In genomic region chr1:1779691-1780597, GRCh38 we compare ENCODE assay signal across 7 cellular contexts. TPM values are rescaled to one million over a fixed set of nuclear protein-coding genes. Genes with fewer than 3 reads are reported as not detected.
DNase-seq lines count a peak whose midpoint lies in the region; ATAC-seq and TF ChIP-seq lines count a peak whose summit lies in the region.

No MANE protein-coding gene starts in this region.

- POLR2A ChIA-PET in activated naive CD8-positive, alpha-beta T cell treated with anti-CD3 and anti-CD28 coated beads, Interleukin-2, amount 10 ng/mL, durations not matched to agents 7 days and 5 days (lab: Charles Lee), result interaction anchor here (0.7 to 4.0 kb wide), 7 partner anchors 11 to 150 kb away, joined by 3 to 38 read pairs (median 3); no protein-coding TSS in a partner anchor

- peak overlapping the region; percentile 73 for H3K27ac ChIP-seq in RWPE2 (ENCODE audit: poor library complexity, severe bottlenecking)

- no peaks in the 10 kb centered on the region for H3K9me3 Mint-ChIP-seq in activated naive CD8-positive, alpha-beta T cell treated with anti-CD3 and anti-CD28 coated beads, Interleukin-2, amount 10 ng/mL, durations not matched to agents 7 days and 5 days

- no peaks in the 10 kb centered on the region for H3K9me3 ChIP-seq in RWPE2 (ENCODE audit: severe bottlenecking)

- H3K4me1 Mint-ChIP-seq in activated naive CD8-positive, alpha-beta T cell treated with anti-CD3 and anti-CD28 coated beads, Interleukin-2, amount 10 ng/mL, durations not matched to agents 7 days and 5 days, result peaks cover 55% of the 10 kb centered on the region

- H3K27me3 Mint-ChIP-seq in activated naive CD8-positive, alpha-beta T cell treated with anti-CD3 and anti-CD28 coated beads, Interleukin-2, amount 10 ng/mL, durations not matched to agents 7 days and 5 days, result no peaks in the 10 kb centered on the region

- H3K4me1 ChIP-seq in RWPE2 (ENCODE audit: insufficient read depth, poor library complexity, severe bottlenecking), result peaks cover 24% of the 10 kb centered on the region

- ATAC-seq in GM18858 (IDR thresholded peaks at IDR 0.05; ENCODE audit: unreplicated experiment) (peak; percentile 27), HG02938 (IDR thresholded peaks at IDR 0.05; ENCODE audit: unreplicated experiment) (peak; percentile 35), RWPE2 (ENCODE audit: low read depth) (no peak; the same call in 2 of the 3 replicates)
- ATAC-seq in activated naive CD8-positive, alpha-beta T cell treated with anti-CD3 and anti-CD28 coated beads, Interleukin-2, amount 10 ng/mL, durations not matched to agents 7 days and 5 days (ENCODE audit: low read depth), result peak; percentile 48

- peaks cover 2% of the 10 kb centered on the region; the same call in 1 of the 2 replicates for H3K36me3 ChIP-seq in RWPE2 (ENCODE audit: low read depth)

- no peak overlapping the region for H3K4me3 ChIP-seq in RWPE2 (ENCODE audit: severe bottlenecking)
- H3K4me3 ChIP-seq in iPS-11a (ENCODE audit: low read depth, low read length), result peak overlapping the region; percentile 85

- H3K36me3 Mint-ChIP-seq in activated naive CD8-positive, alpha-beta T cell treated with anti-CD3 and anti-CD28 coated beads, Interleukin-2, amount 10 ng/mL, durations not matched to agents 7 days and 5 days, result peaks cover 6% of the 10 kb centered on the region

- no peak for TF ChIP-seq CTCF in RWPE2 (IDR thresholded peaks at IDR 0.05; ENCODE audit: poor library complexity, severe bottlenecking)

- H3K4me3 Mint-ChIP-seq in activated naive CD8-positive, alpha-beta T cell treated with anti-CD3 and anti-CD28 coated beads, Interleukin-2, amount 10 ng/mL, durations not matched to agents 7 days and 5 days, result peak overlapping the region; percentile 87

- no peak for DNase-seq in RWPE2 (ENCODE audit: low spot score)
- DNase-seq in activated naive CD8-positive, alpha-beta T cell treated with anti-CD3 and anti-CD28 coated beads, Interleukin-2, amount 10 ng/mL, durations not matched to agents 7 days and 5 days, result peak; percentile 75
- DNase-seq in stimulated activated CD8-positive, alpha-beta memory T cell treated with anti-CD3 and anti-CD28 coated beads, Interleukin-12 subunit alpha, Interleukin-12 subunit beta, amount 100 ng/mL, for 1 hour (ENCODE audit: low read depth), result peak; percentile 38
- DNase-seq in DMS79 (lab: John Stamatoyannopoulos, UW), result no peak

- H3K27ac Mint-ChIP-seq in activated naive CD8-positive, alpha-beta T cell treated with anti-CD3 and anti-CD28 coated beads, Interleukin-2, amount 10 ng/mL, durations not matched to agents 7 days and 5 days, result peak overlapping the region; percentile 96

- H3K27me3 ChIP-seq in RWPE2 (ENCODE audit: insufficient read depth, poor library complexity, severe bottlenecking), result no peaks in the 10 kb centered on the region

RNA-seq across cellular contexts. Expression of gene NADK, which starts 1.7 kb away (rescaled TPM):
- 10 to 100 TPM; 69.7 to 74.3 TPM for total RNA-seq in activated naive CD8-positive, alpha-beta T cell treated with anti-CD3 and anti-CD28 coated beads, Interleukin-2, amount 10 ng/mL, durations not matched to agents 7 days and 5 days

RNA-seq across cellular contexts. Expression of gene CDK11A, which starts 55.8 kb away (rescaled TPM):
- 100 to 1,000 TPM; 104 to 106 TPM for total RNA-seq in activated naive CD8-positive, alpha-beta T cell treated with anti-CD3 and anti-CD28 coated beads, Interleukin-2, amount 10 ng/mL, durations not matched to agents 7 days and 5 days

Comparison
In these comparisons a context has a peak if more than half of its experiments do, and no peak if none do; other contexts are left out.
1. DNase-seq: peak in activated naive CD8-positive, alpha-beta T cell treated with anti-CD3 and anti-CD28 coated beads, Interleukin-2, amount 10 ng/mL, durations not matched to agents 7 days and 5 days (single experiment) and stimulated activated CD8-positive, alpha-beta memory T cell treated with anti-CD3 and anti-CD28 coated beads, Interleukin-12 subunit alpha, Interleukin-12 subunit beta, amount 100 ng/mL, for 1 hour (single experiment); none in RWPE2 (single experiment) and DMS79 (single experiment).